Comparison of ENCODE assay signal across 8 cellular contexts in genomic region chr22:43036282-43036751, GRCh38. TPM values are rescaled to one million over a fixed set of nuclear protein-coding genes. Genes with fewer than 3 reads are reported as not detected.
DNase-seq lines count a peak whose midpoint lies in the region; ATAC-seq, FAIRE-seq and TF ChIP-seq lines count a peak whose summit lies in the region.
"Not testable (repeated sequence)": the region's sequence is repeated elsewhere in the genome, so short reads cannot be mapped to it uniquely, and the experiment has no call there.

No MANE protein-coding gene starts in this region.

- not testable (repeated sequence) for H4K20me1 ChIP-seq in BLaER1

- H3K4me1 ChIP-seq in BLaER1 = peaks cover 30% of the 10 kb centered on the region
- not testable (repeated sequence) for H3K4me1 ChIP-seq in RWPE2 (ENCODE audit: insufficient read depth, poor library complexity, severe bottlenecking); colonic mucosa; pancreas; tibial artery
- H3K4me1 ChIP-seq in gastroesophageal sphincter = peaks cover 0 to 24% (median 0%) of the 10 kb centered on the region in 3 donors

- peak overlapping the region; percentile 59 for H3K4me2 ChIP-seq in BLaER1

- TF ChIP-seq CTCF in RWPE2 (IDR thresholded peaks at IDR 0.05; ENCODE audit: poor library complexity, severe bottlenecking); colonic mucosa (IDR thresholded peaks at IDR 0.05); gastroesophageal sphincter (IDR thresholded peaks at IDR 0.05); pancreas (IDR thresholded peaks at IDR 0.05); tibial artery (IDR thresholded peaks at IDR 0.05): not testable (repeated sequence)

- H3K4me3 ChIP-seq in BLaER1; RWPE2 (ENCODE audit: severe bottlenecking); colonic mucosa; gastroesophageal sphincter; pancreas; tibial artery: not testable (repeated sequence)

- TF ChIP-seq POLR2A in gastroesophageal sphincter (IDR thresholded peaks at IDR 0.05) = not testable (repeated sequence)

- FAIRE-seq in pancreas (lab: Jason Lieb, UNC) = not testable (repeated sequence)

- not testable (repeated sequence) for H3K36me3 ChIP-seq in BLaER1; RWPE2 (ENCODE audit: low read depth); colonic mucosa; gastroesophageal sphincter; pancreas; tibial artery

- not testable (repeated sequence) for H3K27me3 ChIP-seq in BLaER1; RWPE2 (ENCODE audit: insufficient read depth, poor library complexity, severe bottlenecking); colonic mucosa; gastroesophageal sphincter; pancreas; tibial artery

- peak; percentile 14 for DNase-seq in HK-2 (ENCODE audit: unreplicated experiment)
- DNase-seq in RWPE2 (ENCODE audit: low spot score); pancreas: not testable (repeated sequence)
- peak; percentile 29 for DNase-seq in colonic mucosa
- peak; percentile 56 for DNase-seq in kidney tubule cell (ENCODE audit: low spot score)
- peak; percentile 62 to 78 for DNase-seq in tibial artery

- H3K9me3 ChIP-seq in BLaER1; RWPE2 (ENCODE audit: severe bottlenecking); colonic mucosa; gastroesophageal sphincter; pancreas; tibial artery: not testable (repeated sequence)

- H3K9ac ChIP-seq in BLaER1; colonic mucosa (ENCODE audit: low read depth in 2 of 2, low read length in 2 of 2): not testable (repeated sequence)

- ATAC-seq in RWPE2 (ENCODE audit: low read depth) = 0 out of 3 replicates have a peak, but pooled peaks have one; percentile 22
- ATAC-seq in gastroesophageal sphincter = peak; percentile 90
- ATAC-seq in pancreas = peak in 3 of 4 donors; percentile 19 to 64 (median 52)

- no CpG with 5 or more reads among the region's 15 CpGs for WGBS in gastroesophageal sphincter (ENCODE audit: low coverage in 1 of 2), 2 donors
- WGBS in pancreas, 2 donors = 76 to 79% methylated on average over 15 of the region's 15 CpGs

- intact Hi-C loops in colonic mucosa (cut with DNase I); pancreas (cut with DNase I): not testable (repeated sequence)
- intact Hi-C loops in tibial artery (cut with DNase I; ENCODE audit: low total_unique reads) = loop anchor here (10.0 kb wide), 1 partner anchor 62 kb away; no protein-coding TSS in a partner anchor

- not testable (repeated sequence) for TF ChIP-seq EP300 in gastroesophageal sphincter (IDR thresholded peaks at IDR 0.05)

- not testable (repeated sequence) for H3K27ac ChIP-seq in BLaER1; RWPE2 (ENCODE audit: poor library complexity, severe bottlenecking); colonic mucosa; pancreas
- H3K27ac ChIP-seq in gastroesophageal sphincter (peak overlapping the region in 3 of 4 donors; percentile 21 to 66 (median 54)), tibial artery (peak overlapping the region in 1 of 2 donors; percentile 22)

RNA-seq across cellular contexts. Expression of gene PACSIN2, which starts 21.4 kb away (rescaled TPM):
- 100 to 1,000 TPM; 143 to 160 TPM for total RNA-seq in colonic mucosa
- total RNA-seq in gastroesophageal sphincter = 100 to 1,000 TPM in 2 of 4 donors, 10 to 100 TPM in 2; 73.1 to 171 (median 107) TPM
- total RNA-seq in pancreas = 100 to 1,000 TPM in 2 of 6 donors, 10 to 100 TPM in 4; 65.2 to 109 (median 96.0) TPM
- 10 to 100 TPM; 45.1 to 90.6 TPM for polyA plus RNA-seq in pancreas

RNA-seq across cellular contexts. Expression of gene TTLL1, which starts 52.9 kb away (rescaled TPM):
- 1 to 10 TPM; 1.9 to 3.3 TPM for total RNA-seq in colonic mucosa
- 1 to 10 TPM; 3.9 to 8.0 (median 5.4) TPM for total RNA-seq in gastroesophageal sphincter
- 1 to 10 TPM; 1.5 to 4.5 (median 2.0) TPM for total RNA-seq in pancreas
- polyA plus RNA-seq in pancreas = 1 to 10 TPM; 2.6 to 5.1 TPM

Comparison
In these comparisons a context has a peak if more than half of its experiments do, and no peak if none do; other contexts are left out.
1. ATAC-seq: peak in every context shown above with its lines; median percentile 90 in gastroesophageal sphincter; 52 in pancreas; 22 in RWPE2.